In the genomic region with DNA sequence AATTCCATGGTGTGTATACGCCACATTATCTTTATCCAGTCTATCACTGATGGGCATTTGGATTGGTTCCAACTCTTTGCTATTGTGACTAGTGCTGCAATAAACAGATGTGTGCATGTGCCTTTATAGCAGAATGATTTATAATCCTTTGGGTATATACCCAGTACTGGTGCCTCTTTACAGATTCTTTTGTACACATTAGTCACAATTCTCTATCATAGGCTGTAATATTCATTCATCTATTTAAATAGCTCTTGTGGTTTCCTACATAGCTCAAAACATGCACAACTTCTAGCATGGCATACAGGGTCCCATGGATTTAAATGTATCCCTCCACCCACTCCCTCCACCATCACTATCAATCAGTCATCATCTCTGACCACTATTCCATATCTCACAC, we compare ENCODE assay signal across 32 cellular contexts.
"Had no signal": no experiment of that assay in that cellular context is flagged by ENCODE, and none has a peak within 500 bp of the region (broad histone marks: within the 10 kb centered on the region; RNA-seq: fewer than 3 reads in every experiment).

No MANE protein-coding gene starts in this region.

- H3K36me3 ChIP-seq: adrenal gland, ascending aorta, brain microvascular endothelial cell, breast epithelium, cardiac muscle cell had no signal

- DNase-seq: activated effector memory CD4-positive, alpha-beta T cell treated with anti-CD3 and anti-CD28 coated beads, Interleukin-2, amount 50 U/mL, for 16 hours; activated effector memory CD4-positive, alpha-beta T cell treated with Interleukin-2 at 50 U/mL for 16 hours; activated gamma-delta T cell; activated gamma-delta T cell treated with Interleukin-2 at 50 U/mL for 16 hours; activated naive CD4-positive, alpha-beta T cell; activated naive CD4-positive, alpha-beta T cell treated with anti-CD3 and anti-CD28 coated beads for 36 hours; activated naive CD4-positive, alpha-beta T cell treated with anti-CD3 and anti-CD28 coated beads, Interleukin-2, amount 10 ng/mL, durations not matched to agents 7 days and 5 days; activated naive CD4-positive, alpha-beta T cell treated with anti-CD3 and anti-CD28 coated beads, Interleukin-2, amount 50 U/mL, for 16 hours; activated naive CD4-positive, alpha-beta T cell treated with Interleukin-2 at 50 U/mL for 16 hours; activated naive CD8-positive, alpha-beta T cell treated with anti-CD3 and anti-CD28 coated beads for 36 hours; activated naive CD8-positive, alpha-beta T cell treated with anti-CD3 and anti-CD28 coated beads, Interleukin-2, amount 10 ng/mL, durations not matched to agents 7 days and 5 days; activated naive CD8-positive, alpha-beta T cell treated with anti-CD3 and anti-CD28 coated beads, Interleukin-2, amount 50 U/mL, for 24 hours; activated T-cell treated with anti-CD3 and anti-CD28 coated beads, Interleukin-2, amount 50 U/mL, for 1 hour; activated T-cell treated with anti-CD3 and anti-CD28 coated beads, Interleukin-2, amount 50 U/mL, for 24 hours; activated T-cell treated with anti-CD3 and anti-CD28 coated beads, Interleukin-2, amount 50 U/mL, for 4 hours; activated T-cell treated with anti-CD3 and anti-CD28 coated beads, Interleukin-2, amount 50 U/mL, for 48 hours; activated T-cell treated with anti-CD3 and anti-CD28 coated beads, Interleukin-2, amount 50 U/mL, for 72 hours; adrenal gland; amniotic stem cell; amygdala; anterior cingulate cortex; aorta; body of pancreas; brain microvascular endothelial cell; caudate nucleus; central memory CD4-positive, alpha-beta T cell; cerebellar nuclear complex had no signal

- H3K9me3 ChIP-seq: adrenal gland, ascending aorta, body of pancreas, breast epithelium had no signal

- H3K4me1 ChIP-seq: adrenal gland, ascending aorta, body of pancreas, breast epithelium had no signal

- H3K27ac ChIP-seq: adrenal gland, ascending aorta, body of pancreas, brain microvascular endothelial cell, breast epithelium, cardiac muscle cell had no signal

- H3K4me3 ChIP-seq: adrenal gland, ascending aorta, body of pancreas, breast epithelium, cardiac muscle cell had no signal

- ATAC-seq: activated naive CD4-positive, alpha-beta T cell treated with anti-CD3 and anti-CD28 coated beads, Interleukin-2, amount 50 U/mL, for 72 hours; activated naive CD8-positive, alpha-beta T cell treated with anti-CD3 and anti-CD28 coated beads, Interleukin-2, amount 50 U/mL, for 24 hours; activated T-cell treated with anti-CD3 and anti-CD28 coated beads, Interleukin-2, amount 50 U/mL, for 4 hours; activated T-cell treated with anti-CD3 and anti-CD28 coated beads, Interleukin-2, amount 50 U/mL, for 72 hours; activated T-helper 17 cell treated with anti-CD3 and anti-CD28 coated beads, Interleukin-2, amount 50 U/mL, for 72 hours; body of pancreas had no signal

- H3K27me3 ChIP-seq: adrenal gland, ascending aorta, body of pancreas, brain microvascular endothelial cell, breast epithelium, cardiac muscle cell had no signal
